Comparison of ENCODE assay signal across 8 cellular contexts in the genomic region with DNA sequence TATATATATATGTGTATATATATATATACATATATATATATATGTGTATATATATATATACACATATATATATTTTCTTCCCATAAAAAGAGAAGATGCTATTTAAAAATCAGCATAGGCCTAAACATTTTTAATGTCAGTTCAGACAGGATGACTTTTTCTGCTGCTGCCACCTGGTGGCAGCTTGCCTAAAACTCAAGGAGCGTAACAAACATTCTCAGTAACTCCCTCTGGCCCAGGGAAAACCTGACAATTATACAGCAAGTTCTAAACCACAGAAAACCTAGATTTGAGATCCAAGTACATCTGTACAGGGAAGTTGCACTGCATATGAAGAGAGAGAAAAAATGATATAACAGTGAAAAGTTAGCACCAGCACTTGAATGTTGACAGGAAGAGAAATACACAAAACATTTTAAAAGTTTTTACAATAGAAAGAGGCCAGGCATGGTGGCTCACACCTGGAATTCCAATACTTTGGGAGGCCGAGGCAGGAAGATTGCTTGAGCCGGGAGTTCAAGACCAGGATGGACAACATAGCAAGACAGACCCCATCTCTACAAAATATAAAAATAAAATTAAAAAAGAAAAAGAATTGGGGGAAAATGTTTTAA. TPM values are rescaled to one million over a fixed set of nuclear protein-coding genes. Genes with fewer than 3 reads are reported as not detected.
DNase-seq lines count a peak whose midpoint lies in the region; ATAC-seq and TF ChIP-seq lines count a peak whose summit lies in the region.

No MANE protein-coding gene starts in this region.

- no peak overlapping the region for H4K5ac ChIP-seq in IMR-90 (ENCODE audit: low read depth, low read length)

- TF ChIP-seq POLR2A in IMR-90 (IDR thresholded peaks at IDR 0.05; ENCODE audit: low read depth, low read length) = no peak
- no peak for TF ChIP-seq POLR2A in spleen (IDR thresholded peaks at IDR 0.05)

- no peaks in the 10 kb centered on the region for H3K9me1 ChIP-seq in IMR-90 (ENCODE audit: insufficient read depth, low read length)

- CTCF ChIA-PET in IMR-90 (lab: Yijun Ruan, JAX) = interaction anchor here (0.6 to 1.6 kb wide), 5 partner anchors 18 to 517 kb away, joined by 3 to 10 read pairs (median 6); no protein-coding TSS in a partner anchor

- H3K14ac ChIP-seq in IMR-90 (replicated peaks; ENCODE audit: low read depth, low read length) = no peak overlapping the region

- WGBS in IMR-90 (ENCODE audit: extremely low coverage in 2 of 2, insufficient read length in 1 of 2), 2 experiments = no CpG with 5 or more reads among the region's 3 CpGs
- WGBS in right cardiac atrium = 37% methylated on average over 3 of the region's 3 CpGs
- WGBS in spleen, 5 donors = 37 to 56% (median 46%) methylated on average over 3 of the region's 3 CpGs

- H3K27ac Mint-ChIP-seq in activated naive CD8-positive, alpha-beta T cell treated with anti-CD3 and anti-CD28 coated beads, Interleukin-2, amount 10 ng/mL, durations not matched to agents 7 days and 5 days = no peak overlapping the region

- H2AK9ac ChIP-seq in IMR-90 (replicated peaks; ENCODE audit: low read depth, low read length, poor library complexity) = no peak overlapping the region

- H3K27me3 Mint-ChIP-seq in activated naive CD8-positive, alpha-beta T cell treated with anti-CD3 and anti-CD28 coated beads, Interleukin-2, amount 10 ng/mL, durations not matched to agents 7 days and 5 days = peaks cover 18% of the 10 kb centered on the region

- H3K9ac ChIP-seq in IMR-90 (ENCODE audit: low read depth, low read length) = no peak overlapping the region

- H3K27ac ChIP-seq in IMR-90 (ENCODE audit: insufficient read depth, low read length) (no peak overlapping the region), right cardiac atrium (ENCODE audit: low read length) (no peak overlapping the region), spleen (no peak overlapping the region)

- H3K4me3 Mint-ChIP-seq in activated naive CD8-positive, alpha-beta T cell treated with anti-CD3 and anti-CD28 coated beads, Interleukin-2, amount 10 ng/mL, durations not matched to agents 7 days and 5 days = no peak overlapping the region

- no peaks in the 10 kb centered on the region for H3K36me3 ChIP-seq in IMR-90 (ENCODE audit: control insufficient read depth, insufficient read depth, low read length)
- no peaks in the 10 kb centered on the region for H3K36me3 ChIP-seq in spleen

- no peaks in the 10 kb centered on the region for H3K36me3 Mint-ChIP-seq in activated naive CD8-positive, alpha-beta T cell treated with anti-CD3 and anti-CD28 coated beads, Interleukin-2, amount 10 ng/mL, durations not matched to agents 7 days and 5 days

- BruUV-seq in IMR-90 (replicated peaks; lab: Mats Ljungman, UMichigan) = no TSS peak

- H2BK15ac ChIP-seq in IMR-90 (ENCODE audit: low read depth, low read length) = no peak overlapping the region

- DNase-seq in SHP77 (lab: John Stamatoyannopoulos, UW) = peak; percentile 36 to 42
- no peak for DNase-seq in SHP77 treated with DMSO at 0.1 percent for 48 hours (lab: John Stamatoyannopoulos, UW)
- DNase-seq in IMR-90 = peak; percentile 66
- peak; percentile 54 for DNase-seq in RPMI8226
- peak; percentile 44 for DNase-seq in activated naive CD8-positive, alpha-beta T cell treated with anti-CD3 and anti-CD28 coated beads, Interleukin-2, amount 10 ng/mL, durations not matched to agents 7 days and 5 days
- DNase-seq in right cardiac atrium = peak; percentile 68 to 89 (median 72)
- DNase-seq in spleen = no peak

- H3K4me1 Mint-ChIP-seq in activated naive CD8-positive, alpha-beta T cell treated with anti-CD3 and anti-CD28 coated beads, Interleukin-2, amount 10 ng/mL, durations not matched to agents 7 days and 5 days = no peaks in the 10 kb centered on the region

- no peaks in the 10 kb centered on the region for H4K20me1 ChIP-seq in IMR-90 (ENCODE audit: insufficient read depth, low read length)

- H2BK5ac ChIP-seq in IMR-90 (ENCODE audit: low read depth, low read length, poor library complexity, severe bottlenecking) = no peak overlapping the region

- TF ChIP-seq RAD21 in IMR-90 (IDR thresholded peaks at IDR 0.05; ENCODE audit: low read length) = peak; percentile 60

- no peak overlapping the region for H3K4me3 ChIP-seq in IMR-90 (ENCODE audit: insufficient read depth, low read depth, low read length)
- H3K4me3 ChIP-seq in right cardiac atrium (ENCODE audit: low read length) = no peak overlapping the region
- no peak overlapping the region for H3K4me3 ChIP-seq in spleen

- H3K9me3 Mint-ChIP-seq in activated naive CD8-positive, alpha-beta T cell treated with anti-CD3 and anti-CD28 coated beads, Interleukin-2, amount 10 ng/mL, durations not matched to agents 7 days and 5 days = no peaks in the 10 kb centered on the region

- H3K23ac ChIP-seq in IMR-90 (ENCODE audit: low read depth, low read length) = no peak overlapping the region

- no peak overlapping the region for H3K18ac ChIP-seq in IMR-90 (ENCODE audit: low read depth, low read length)

- H3K4me1 ChIP-seq in IMR-90 (ENCODE audit: control insufficient read depth, insufficient read depth, low read length) (no peaks in the 10 kb centered on the region), right cardiac atrium (ENCODE audit: control insufficient read depth, insufficient read depth, low read length) (no peaks in the 10 kb centered on the region), spleen (no peaks in the 10 kb centered on the region)

- H3K4ac ChIP-seq in IMR-90 (ENCODE audit: low read depth, low read length) = no peak overlapping the region

- no peak overlapping the region for H2BK120ac ChIP-seq in IMR-90 (ENCODE audit: low read depth, low read length)

- H3K79me1 ChIP-seq in IMR-90 (ENCODE audit: low read depth in 1 of 2, low read length in 2 of 2) = no peaks in the 10 kb centered on the region

- peaks cover 25% of the 10 kb centered on the region for H3K27me3 ChIP-seq in IMR-90 (ENCODE audit: control insufficient read depth, insufficient read depth, low read length)
- H3K27me3 ChIP-seq in right cardiac atrium (ENCODE audit: control insufficient read depth, insufficient read depth) = no peaks in the 10 kb centered on the region
- peaks cover 0 to 16% (median 0%) of the 10 kb centered on the region in 7 donors for H3K27me3 ChIP-seq in spleen (replicated peaks in 1 of 7)

- no peak overlapping the region for H2AFZ ChIP-seq in IMR-90 (replicated peaks; ENCODE audit: low read length, poor library complexity)

- H3K9me3 ChIP-seq in IMR-90 (ENCODE audit: control insufficient read depth, insufficient read depth, low read length) (no peaks in the 10 kb centered on the region), right cardiac atrium (ENCODE audit: control insufficient read depth, low read length) (no peaks in the 10 kb centered on the region), spleen (no peaks in the 10 kb centered on the region)

- H2AK5ac ChIP-seq in IMR-90 (ENCODE audit: low read depth, low read length) = no peak overlapping the region

- H3K56ac ChIP-seq in IMR-90 (ENCODE audit: extremely low read depth, insufficient read depth, low read length) = no peak overlapping the region

- no peak overlapping the region for H2BK20ac ChIP-seq in IMR-90 (ENCODE audit: low read depth, low read length)

- H4K91ac ChIP-seq in IMR-90 (ENCODE audit: insufficient read depth, low read depth, low read length) = no peak overlapping the region

- no peak overlapping the region for H4K8ac ChIP-seq in IMR-90 (ENCODE audit: low read depth in 2 of 2, low read length in 2 of 2)

- TF ChIP-seq CTCF in IMR-90 (conservative IDR thresholded peaks at IDR 0.05; ENCODE audit: low read depth, low read length) = peak; percentile 76
- peak in 9 of 11 experiments; percentile 18 to 69 (median 54) for TF ChIP-seq CTCF in spleen (IDR thresholded peaks at IDR 0.05 in 8 of 11, conservative IDR thresholded peaks at IDR 0.05 in 3 of 11)

- in situ Hi-C loops in IMR-90 (cut with MboI; ENCODE audit: low sequenced_read_pairs) = loop anchor here (5.0 to 25.0 kb wide), 2 partner anchors 169 to 524 kb away; no protein-coding TSS in a partner anchor

- dilution Hi-C loops in IMR-90 (cut with HindIII; ENCODE audit: low sequenced_read_pairs, unreplicated experiment) = no loop called here

- ATAC-seq in IMR-90 (ENCODE audit: low read depth) (no peak; the same call in 1 of the 2 replicates), right cardiac atrium (peak in 1 of 2 donors; percentile 58), HG02571 (IDR thresholded peaks at IDR 0.05; ENCODE audit: unreplicated experiment) (no peak)
- peak; percentile 54 for ATAC-seq in activated naive CD8-positive, alpha-beta T cell treated with anti-CD3 and anti-CD28 coated beads, Interleukin-2, amount 10 ng/mL, durations not matched to agents 7 days and 5 days (ENCODE audit: low read depth)

- intact Hi-C loops in IMR-90 (cut with micrococcal nuclease) (loop anchor here (1.0 kb wide), 2 partner anchors 171 to 515 kb away; no protein-coding TSS in a partner anchor), right cardiac atrium (cut with DNase I) (loop anchor here in 2 of 4 donors (5.0 kb wide), 1 partner anchor 169 kb away; no protein-coding TSS in a partner anchor), spleen (cut with DNase I; ENCODE audit: low total_unique reads) (no loop called here)

- POLR2A ChIA-PET in IMR-90 (lab: Charles Lee; ENCODE audit: unreplicated experiment) = no interaction called here
- POLR2A ChIA-PET in activated naive CD8-positive, alpha-beta T cell treated with anti-CD3 and anti-CD28 coated beads, Interleukin-2, amount 10 ng/mL, durations not matched to agents 7 days and 5 days (lab: Charles Lee) = no interaction called here

- no peak overlapping the region for H3K4me2 ChIP-seq in IMR-90 (ENCODE audit: low read depth, low read length)

RNA-seq across cellular contexts. Expression of gene OR8A1, which starts 16.6 kb away (rescaled TPM):
- total RNA-seq in IMR-90 (2012; rRNA removed) = not detected in 2 replicates
- not detected in 2 replicates for polyA plus RNA-seq in IMR-90 (2012; rRNA removed)
- not detected in 2 replicates for polyA plus RNA-seq in IMR-90 (2012; cell fraction: cytosol; rRNA removed)
- not detected in 2 replicates for polyA plus RNA-seq in IMR-90 (2012; cell fraction: nucleus; rRNA removed; ENCODE audit: low replicate concordance)
- total RNA-seq in activated naive CD8-positive, alpha-beta T cell treated with anti-CD3 and anti-CD28 coated beads, Interleukin-2, amount 10 ng/mL, durations not matched to agents 7 days and 5 days = not detected
- total RNA-seq in right cardiac atrium = not detected
- polyA plus RNA-seq in right cardiac atrium = not detected
- not detected for total RNA-seq in spleen
- polyA plus RNA-seq in spleen = not detected

RNA-seq across cellular contexts. Expression of gene PANX3, which starts 24.9 kb away (rescaled TPM):
- total RNA-seq in IMR-90 (2012; rRNA removed) = not detected in 2 replicates
- polyA plus RNA-seq in IMR-90 (2012; rRNA removed) = not detected in 2 replicates
- not detected in 2 replicates for polyA plus RNA-seq in IMR-90 (2012; cell fraction: cytosol; rRNA removed)
- not detected in 2 replicates for polyA plus RNA-seq in IMR-90 (2012; cell fraction: nucleus; rRNA removed; ENCODE audit: low replicate concordance)
- not detected for total RNA-seq in activated naive CD8-positive, alpha-beta T cell treated with anti-CD3 and anti-CD28 coated beads, Interleukin-2, amount 10 ng/mL, durations not matched to agents 7 days and 5 days
- total RNA-seq in right cardiac atrium = not detected
- not detected for polyA plus RNA-seq in right cardiac atrium
- not detected for total RNA-seq in spleen
- polyA plus RNA-seq in spleen = not detected

RNA-seq across cellular contexts. Expression of gene TBRG1, which starts 36.3 kb away (rescaled TPM):
- 11.9 and 13.3 TPM in 2 replicates for total RNA-seq in IMR-90 (2012; rRNA removed)
- 20.2 and 23.2 TPM in 2 replicates for polyA plus RNA-seq in IMR-90 (2012; rRNA removed)
- 7.0 and 10.4 TPM in 2 replicates for polyA plus RNA-seq in IMR-90 (2012; cell fraction: cytosol; rRNA removed)
- 27.9 and 84.2 TPM in 2 replicates for polyA plus RNA-seq in IMR-90 (2012; cell fraction: nucleus; rRNA removed; ENCODE audit: low replicate concordance)
- total RNA-seq in activated naive CD8-positive, alpha-beta T cell treated with anti-CD3 and anti-CD28 coated beads, Interleukin-2, amount 10 ng/mL, durations not matched to agents 7 days and 5 days = 10 to 100 TPM; 53.1 to 55.3 TPM
- 10 to 100 TPM; 22.7 to 28.6 (median 26.5) TPM for total RNA-seq in right cardiac atrium
- polyA plus RNA-seq in right cardiac atrium = 17.9 TPM
- 10 to 100 TPM; 37.4 to 65.0 (median 47.5) TPM for total RNA-seq in spleen
- polyA plus RNA-seq in spleen = 10 to 100 TPM; 23.3 to 51.5 (median 33.6) TPM

RNA-seq across cellular contexts. Expression of gene OR8B12, which starts 42.9 kb away (rescaled TPM):
- total RNA-seq in IMR-90 (2012; rRNA removed) = not detected in 2 replicates
- not detected in 2 replicates for polyA plus RNA-seq in IMR-90 (2012; rRNA removed)
- not detected in 2 replicates for polyA plus RNA-seq in IMR-90 (2012; cell fraction: cytosol; rRNA removed)
- polyA plus RNA-seq in IMR-90 (2012; cell fraction: nucleus; rRNA removed; ENCODE audit: low replicate concordance) = not detected in 2 replicates
- not detected for total RNA-seq in activated naive CD8-positive, alpha-beta T cell treated with anti-CD3 and anti-CD28 coated beads, Interleukin-2, amount 10 ng/mL, durations not matched to agents 7 days and 5 days
- not detected for total RNA-seq in right cardiac atrium
- not detected for polyA plus RNA-seq in right cardiac atrium
- total RNA-seq in spleen = not detected
- polyA plus RNA-seq in spleen = not detected

Comparison
In these comparisons a context has a peak if more than half of its experiments do, and no peak if none do; other contexts are left out.
1. DNase-seq: peak in SHP77 (2 of 2), IMR-90 (single experiment), RPMI8226 (single experiment), activated naive CD8-positive, alpha-beta T cell treated with anti-CD3 and anti-CD28 coated beads, Interleukin-2, amount 10 ng/mL, durations not matched to agents 7 days and 5 days (single experiment) and right cardiac atrium (3 of 3); none in SHP77 treated with DMSO at 0.1 percent for 48 hours (single experiment) and spleen (single experiment).